1 cellular context compared by ENCODE assay signal in the genomic region with DNA sequence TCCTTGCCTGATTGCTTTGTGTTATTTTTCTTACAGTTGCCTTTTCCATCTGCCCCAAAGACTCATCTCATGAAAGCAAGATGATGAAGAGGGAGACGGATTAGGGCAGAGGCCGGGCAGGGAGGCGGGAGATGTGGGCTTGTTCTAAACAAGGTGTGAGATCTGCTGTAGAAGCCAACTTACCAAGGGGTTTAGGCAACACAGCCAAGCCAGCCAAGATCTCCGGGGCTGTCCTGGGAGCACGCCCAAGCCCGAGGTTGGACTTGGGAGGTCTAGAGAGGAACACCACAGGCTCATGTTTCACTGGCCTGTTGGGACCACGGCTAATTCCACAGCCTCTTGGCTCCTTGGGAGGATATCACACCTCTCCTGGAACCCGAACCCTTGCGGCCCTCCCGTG.
TF ChIP-seq lines count a peak whose summit lies in the region.

No MANE protein-coding gene starts in this region.

TF ChIP-seq in IMR-90, 13 proteins besides CTCF, POLR2A, EP300 and RAD21 (continued from another document):
- no peak for TF ChIP-seq MAZ (IDR thresholded peaks at IDR 0.05; ENCODE audit: borderline replicate concordance, low read depth, low read length)
- no peak for TF ChIP-seq RCOR1 (IDR thresholded peaks at IDR 0.05; ENCODE audit: insufficient replicate concordance, low read length)
- TF ChIP-seq BHLHE40 (IDR thresholded peaks at IDR 0.05; ENCODE audit: low read depth, low read length), result no peak
